ENCODE assay signal across 8 cellular contexts in genomic region chr1:201714542-201715276, GRCh38.
DNase-seq lines count a peak whose midpoint lies in the region; ATAC-seq and TF ChIP-seq lines count a peak whose summit lies in the region.

No MANE protein-coding gene starts in this region.

- no peak for TF ChIP-seq CTCF in fibroblast of pulmonary artery (IDR thresholded peaks at IDR 0.05; ENCODE audit: low read length, missing control alignments)

- no peak overlapping the region for H3K4me3 ChIP-seq in fibroblast of pulmonary artery (replicated peaks; ENCODE audit: low read depth, low read length)

- ATAC-seq in SK-N-SH treated with all-trans-retinoic acid at 6 μM for 48 hours (peak; percentile 86), HG02870 (IDR thresholded peaks at IDR 0.05; ENCODE audit: unreplicated experiment) (no peak)
- ATAC-seq in stimulated activated naive CD8-positive, alpha-beta T cell treated with anti-CD3 and anti-CD28 coated beads, Interleukin-15, Interleukin-2, amounts not matched to agents 100 U/mL and 50 U/mL, for 24 hours, result no peak

- peak; percentile 99 for DNase-seq in H4 (ENCODE audit: low spot score)
- peak; percentile 98 for DNase-seq in fibroblast of pulmonary artery (ENCODE audit: low read depth)
- peak in 6 of 10 donors; percentile 47 to 94 (median 82) for DNase-seq in posterior cingulate gyrus
- no peak for DNase-seq in activated gamma-delta T cell treated with Interleukin-2 at 50 U/mL for 16 hours
- no peak for DNase-seq in stimulated activated naive CD8-positive, alpha-beta T cell treated with anti-CD3 and anti-CD28 coated beads, Interleukin-15, Interleukin-2, amounts not matched to agents 100 U/mL and 50 U/mL, for 24 hours
- DNase-seq in NCI-H2227 treated with DMSO at 0.1 percent for 48 hours (lab: John Stamatoyannopoulos, UW), result no peak

- intact Hi-C loops in posterior cingulate gyrus (cut with DNase I), result no loop called here

TF ChIP-seq in SK-N-SH treated with all-trans-retinoic acid at 6 μM for 48 hours, 23 proteins besides CTCF, POLR2A, EP300 and RAD21:
- TF ChIP-seq PPARA (CRISPR knock-in tag; IDR thresholded peaks at IDR 0.05; ENCODE audit: borderline replicate concordance), result no peak
- TF ChIP-seq, protein P1, sequence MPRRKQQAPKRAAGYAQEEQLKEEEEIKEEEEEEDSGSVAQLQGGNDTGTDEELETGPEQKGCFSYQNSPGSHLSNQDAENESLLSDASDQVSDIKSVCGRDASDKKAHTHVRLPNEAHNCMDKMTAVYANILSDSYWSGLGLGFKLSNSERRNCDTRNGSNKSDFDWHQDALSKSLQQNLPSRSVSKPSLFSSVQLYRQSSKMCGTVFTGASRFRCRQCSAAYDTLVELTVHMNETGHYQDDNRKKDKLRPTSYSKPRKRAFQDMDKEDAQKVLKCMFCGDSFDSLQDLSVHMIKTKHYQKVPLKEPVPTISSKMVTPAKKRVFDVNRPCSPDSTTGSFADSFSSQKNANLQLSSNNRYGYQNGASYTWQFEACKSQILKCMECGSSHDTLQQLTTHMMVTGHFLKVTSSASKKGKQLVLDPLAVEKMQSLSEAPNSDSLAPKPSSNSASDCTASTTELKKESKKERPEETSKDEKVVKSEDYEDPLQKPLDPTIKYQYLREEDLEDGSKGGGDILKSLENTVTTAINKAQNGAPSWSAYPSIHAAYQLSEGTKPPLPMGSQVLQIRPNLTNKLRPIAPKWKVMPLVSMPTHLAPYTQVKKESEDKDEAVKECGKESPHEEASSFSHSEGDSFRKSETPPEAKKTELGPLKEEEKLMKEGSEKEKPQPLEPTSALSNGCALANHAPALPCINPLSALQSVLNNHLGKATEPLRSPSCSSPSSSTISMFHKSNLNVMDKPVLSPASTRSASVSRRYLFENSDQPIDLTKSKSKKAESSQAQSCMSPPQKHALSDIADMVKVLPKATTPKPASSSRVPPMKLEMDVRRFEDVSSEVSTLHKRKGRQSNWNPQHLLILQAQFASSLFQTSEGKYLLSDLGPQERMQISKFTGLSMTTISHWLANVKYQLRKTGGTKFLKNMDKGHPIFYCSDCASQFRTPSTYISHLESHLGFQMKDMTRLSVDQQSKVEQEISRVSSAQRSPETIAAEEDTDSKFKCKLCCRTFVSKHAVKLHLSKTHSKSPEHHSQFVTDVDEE (CRISPR knock-in tag; IDR thresholded peaks at IDR 0.05), result no peak
- TF ChIP-seq TCF4 (CRISPR knock-in tag; IDR thresholded peaks at IDR 0.05; ENCODE audit: borderline replicate concordance), result no peak
- TF ChIP-seq CSDC2 (CRISPR knock-in tag; IDR thresholded peaks at IDR 0.05), result 0 out of 2 replicates have a peak, but pooled peaks have one; percentile 20
- no peak for TF ChIP-seq SNAI2 (CRISPR knock-in tag; IDR thresholded peaks at IDR 0.05)
- TF ChIP-seq ZFP3 (CRISPR knock-in tag; IDR thresholded peaks at IDR 0.05), result 0 out of 2 replicates have a peak, but pooled peaks have one; percentile 39
- no peak for TF ChIP-seq ZFP30 (CRISPR knock-in tag; IDR thresholded peaks at IDR 0.05)
- 0 out of 2 replicates have a peak, but pooled peaks have one; percentile 55 for TF ChIP-seq TOX (CRISPR knock-in tag; IDR thresholded peaks at IDR 0.05; ENCODE audit: borderline replicate concordance)
- no peak for TF ChIP-seq ZNF8 (CRISPR knock-in tag; IDR thresholded peaks at IDR 0.05)

Comparison
In these comparisons a context has a peak if more than half of its experiments do, and no peak if none do; other contexts are left out.
1. DNase-seq: peak in H4 (single experiment), fibroblast of pulmonary artery (single experiment) and posterior cingulate gyrus (6 of 10); none in activated gamma-delta T cell treated with Interleukin-2 at 50 U/mL for 16 hours (single experiment), stimulated activated naive CD8-positive, alpha-beta T cell treated with anti-CD3 and anti-CD28 coated beads, Interleukin-15, Interleukin-2, amounts not matched to agents 100 U/mL and 50 U/mL, for 24 hours (single experiment) and NCI-H2227 treated with DMSO at 0.1 percent for 48 hours (single experiment).